In genomic region chr17:67125924-67126323, GRCh38 we compare ENCODE assay signal across 18 cellular contexts.
DNase-seq lines count a peak whose midpoint lies in the region; ATAC-seq and TF ChIP-seq lines count a peak whose summit lies in the region.
"Had no signal": no experiment of that assay in that cellular context is flagged by ENCODE, and none has a peak within 500 bp of the region (broad histone marks: within the 10 kb centered on the region; RNA-seq: fewer than 3 reads in every experiment).

No MANE protein-coding gene starts in this region.

- no peaks in the 10 kb centered on the region for H3K4me1 Mint-ChIP-seq in GM23338
- H3K4me1 Mint-ChIP-seq: H9 had no signal

- WGBS in body of pancreas, 2 donors = 44 to 48% methylated on average over 1 of the region's 1 CpG
- no CpG with 5 or more reads among the region's 1 CpG for WGBS in mesodermal cell (ENCODE audit: insufficient coverage in 2 of 2), 2 experiments

- H3K4me3 ChIP-seq in GM23338 (no peak overlapping the region), HUES48 (ENCODE audit: low read depth, low read length) (no peak overlapping the region), body of pancreas (no peak overlapping the region), mesodermal cell (ENCODE audit: extremely low read depth, insufficient read depth, low read length, poor library complexity, severe bottlenecking) (no peak overlapping the region), MM.1S (ENCODE audit: low read length) (no peak overlapping the region)
- H3K4me3 ChIP-seq: PC-9, SJSA1 had no signal

- H3K9me3 Mint-ChIP-seq in GM23338 = no peaks in the 10 kb centered on the region
- H3K9me3 Mint-ChIP-seq: CD4-positive, CD25-positive, alpha-beta regulatory T cell; H9 had no signal

- peak overlapping the region; percentile 64; the same call in 1 of the 2 replicates for H3K27ac Mint-ChIP-seq in GM23338
- H3K27ac Mint-ChIP-seq: B cell had no signal

- no peaks in the 10 kb centered on the region for H3F3A ChIP-seq in GM23338 (replicated peaks; ENCODE audit: low read depth)
- no peaks in the 10 kb centered on the region for H3F3A ChIP-seq in MM.1S (ENCODE audit: insufficient read depth, low read length)

- H3K27me3 ChIP-seq in GM23338 (ENCODE audit: insufficient read depth) = no peaks in the 10 kb centered on the region
- no peaks in the 10 kb centered on the region for H3K27me3 ChIP-seq in HUES48 (ENCODE audit: control insufficient read depth, insufficient read depth, low read length)
- H3K27me3 ChIP-seq in body of pancreas = no peaks in the 10 kb centered on the region
- no peaks in the 10 kb centered on the region for H3K27me3 ChIP-seq in MM.1S (replicated peaks; ENCODE audit: insufficient read depth, low read length)
- H3K27me3 ChIP-seq: SJSA1 had no signal

- H3K9ac ChIP-seq in HUES48 (ENCODE audit: low read depth, low read length) (no peak overlapping the region), MM.1S (ENCODE audit: low read length) (no peak overlapping the region)

- ATAC-seq in GM23338 (no peak), body of pancreas (peak; percentile 84), sciatic nerve (no peak), GM19324 (IDR thresholded peaks at IDR 0.05; ENCODE audit: low FRiP score, unreplicated experiment) (no peak)

- H2AFZ ChIP-seq in GM23338 (no peak overlapping the region), MM.1S (ENCODE audit: low read length) (no peak overlapping the region)
- H2AFZ ChIP-seq: PC-9 had no signal

- H3K36me3 ChIP-seq in GM23338 (ENCODE audit: insufficient read depth) (no peaks in the 10 kb centered on the region; the same call in 1 of the 2 replicates), HUES48 (ENCODE audit: control insufficient read depth, insufficient read depth, low read length) (peaks cover 45% of the 10 kb centered on the region), body of pancreas (replicated peaks in 1 of 2; ENCODE audit: insufficient read depth in 1 of 2, low read depth in 2 of 2) (peaks cover 0 to 3% of the 10 kb centered on the region in 2 donors), mesodermal cell (ENCODE audit: control insufficient read depth, insufficient read depth, low read length) (peaks cover 27% of the 10 kb centered on the region), MM.1S (replicated peaks; ENCODE audit: insufficient read depth, low read length) (peaks cover 2% of the 10 kb centered on the region; the same call in 1 of the 2 replicates)

- peaks cover 7% of the 10 kb centered on the region; the same call in 2 of the 3 replicates for H3K36me3 Mint-ChIP-seq in GM23338 (ENCODE audit: low read depth)

- H3K79me2 ChIP-seq in GM23338 (replicated peaks; ENCODE audit: insufficient read depth) (no peaks in the 10 kb centered on the region), MM.1S (ENCODE audit: low read length) (no peaks in the 10 kb centered on the region)

- H3K9me2 ChIP-seq in GM23338 (ENCODE audit: insufficient read depth) (no peaks in the 10 kb centered on the region), MM.1S (replicated peaks; ENCODE audit: insufficient read depth, low read length) (no peaks in the 10 kb centered on the region)

- DNase-seq in GM23338 (ENCODE audit: low spot score) = no peak
- peak in 3 of 4 donors; percentile 36 to 59 (median 38) for DNase-seq in body of pancreas
- no peak for DNase-seq in NCI-H226
- no peak for DNase-seq in MM.1S
- DNase-seq in sciatic nerve (ENCODE audit: low spot score) = no peak
- DNase-seq: Caco-2; CD4-positive, CD25-positive, alpha-beta regulatory T cell; EL; H9; NCI-H187 treated with DMSO at 0.1 percent for 48 hours; NCI-H446; NCI-H774; PC-9 had no signal

- H3K4me3 Mint-ChIP-seq in GM23338 = no peak overlapping the region
- H3K4me3 Mint-ChIP-seq: B cell; CD4-positive, CD25-positive, alpha-beta regulatory T cell; H9 had no signal

- TF ChIP-seq CTCF in GM23338 (conservative IDR thresholded peaks at IDR 0.05; ENCODE audit: low read depth in 2 of 2) = no peak
- no peak for TF ChIP-seq CTCF in body of pancreas (IDR thresholded peaks at IDR 0.05)
- no peak for TF ChIP-seq CTCF in MM.1S (IDR thresholded peaks at IDR 0.05; ENCODE audit: low read length)

- H3K9me3 ChIP-seq in HUES48 (ENCODE audit: control insufficient read depth, insufficient read depth, low read length) = no peaks in the 10 kb centered on the region
- H3K9me3 ChIP-seq in body of pancreas = no peaks in the 10 kb centered on the region
- no peaks in the 10 kb centered on the region for H3K9me3 ChIP-seq in mesodermal cell (ENCODE audit: control insufficient read depth, low read length)
- no peaks in the 10 kb centered on the region for H3K9me3 ChIP-seq in MM.1S (replicated peaks; ENCODE audit: insufficient read depth, low read length)
- H3K9me3 ChIP-seq: Caco-2, SJSA1 had no signal

- H3K27ac ChIP-seq in GM23338 (ENCODE audit: low read depth) (peak overlapping the region; percentile 23; the same call in 1 of the 2 replicates), HUES48 (ENCODE audit: low read depth, low read length) (peak overlapping the region; percentile 28), body of pancreas (peak overlapping the region; percentile 16 to 74 (median 49)), mesodermal cell (ENCODE audit: low read depth, low read length, severe bottlenecking) (peak overlapping the region; percentile 60), MM.1S (ENCODE audit: low read length) (no peak overlapping the region)
- H3K27ac ChIP-seq: PC-9, SJSA1 had no signal

- TF ChIP-seq POLR2A in body of pancreas (IDR thresholded peaks at IDR 0.05) = no peak

- H4K20me1 ChIP-seq in GM23338 (replicated peaks; ENCODE audit: insufficient read depth) (no peaks in the 10 kb centered on the region), MM.1S (ENCODE audit: insufficient read depth, low read length) (no peaks in the 10 kb centered on the region)

- H3K4me2 ChIP-seq in GM23338 = no peak overlapping the region
- no peak overlapping the region for H3K4me2 ChIP-seq in MM.1S (ENCODE audit: low read depth, low read length)
- H3K4me2 ChIP-seq: PC-9 had no signal

- H3K4me1 ChIP-seq in GM23338 (ENCODE audit: insufficient read depth) (no peaks in the 10 kb centered on the region), HUES48 (ENCODE audit: control insufficient read depth, insufficient read depth, low read length) (no peaks in the 10 kb centered on the region), body of pancreas (peaks cover 28% of the 10 kb centered on the region), mesodermal cell (ENCODE audit: control insufficient read depth, insufficient read depth, low read length, poor library complexity, severe bottlenecking) (peaks cover 17% of the 10 kb centered on the region), MM.1S (ENCODE audit: low read length) (no peaks in the 10 kb centered on the region)
- H3K4me1 ChIP-seq: Caco-2, SJSA1 had no signal

- H3K27me3 Mint-ChIP-seq in GM23338 (ENCODE audit: insufficient read depth, low read depth, poor library complexity) = no peaks in the 10 kb centered on the region
- H3K27me3 Mint-ChIP-seq: B cell; CD4-positive, CD25-positive, alpha-beta regulatory T cell had no signal

- intact Hi-C loops in body of pancreas (cut with DNase I) = no loop called here
- intact Hi-C loops in sciatic nerve (cut with DNase I) = no loop called here

TF ChIP-seq in GM23338, 12 proteins besides CTCF, POLR2A, EP300 and RAD21 (continues in another document):
- TF ChIP-seq EZH2 (IDR thresholded peaks at IDR 0.05; ENCODE audit: low read depth, unreplicated experiment) (no peak), ZNF331 (CRISPR knock-in tag; IDR thresholded peaks at IDR 0.05; ENCODE audit: low read depth) (no peak), POLR2AphosphoS5 (IDR thresholded peaks at IDR 0.05; ENCODE audit: low read depth) (no peak), ETS1 (IDR thresholded peaks at IDR 0.05) (no peak), JUNB (IDR thresholded peaks at IDR 0.05; ENCODE audit: unreplicated experiment) (no peak)
- TF ChIP-seq, protein P1, sequence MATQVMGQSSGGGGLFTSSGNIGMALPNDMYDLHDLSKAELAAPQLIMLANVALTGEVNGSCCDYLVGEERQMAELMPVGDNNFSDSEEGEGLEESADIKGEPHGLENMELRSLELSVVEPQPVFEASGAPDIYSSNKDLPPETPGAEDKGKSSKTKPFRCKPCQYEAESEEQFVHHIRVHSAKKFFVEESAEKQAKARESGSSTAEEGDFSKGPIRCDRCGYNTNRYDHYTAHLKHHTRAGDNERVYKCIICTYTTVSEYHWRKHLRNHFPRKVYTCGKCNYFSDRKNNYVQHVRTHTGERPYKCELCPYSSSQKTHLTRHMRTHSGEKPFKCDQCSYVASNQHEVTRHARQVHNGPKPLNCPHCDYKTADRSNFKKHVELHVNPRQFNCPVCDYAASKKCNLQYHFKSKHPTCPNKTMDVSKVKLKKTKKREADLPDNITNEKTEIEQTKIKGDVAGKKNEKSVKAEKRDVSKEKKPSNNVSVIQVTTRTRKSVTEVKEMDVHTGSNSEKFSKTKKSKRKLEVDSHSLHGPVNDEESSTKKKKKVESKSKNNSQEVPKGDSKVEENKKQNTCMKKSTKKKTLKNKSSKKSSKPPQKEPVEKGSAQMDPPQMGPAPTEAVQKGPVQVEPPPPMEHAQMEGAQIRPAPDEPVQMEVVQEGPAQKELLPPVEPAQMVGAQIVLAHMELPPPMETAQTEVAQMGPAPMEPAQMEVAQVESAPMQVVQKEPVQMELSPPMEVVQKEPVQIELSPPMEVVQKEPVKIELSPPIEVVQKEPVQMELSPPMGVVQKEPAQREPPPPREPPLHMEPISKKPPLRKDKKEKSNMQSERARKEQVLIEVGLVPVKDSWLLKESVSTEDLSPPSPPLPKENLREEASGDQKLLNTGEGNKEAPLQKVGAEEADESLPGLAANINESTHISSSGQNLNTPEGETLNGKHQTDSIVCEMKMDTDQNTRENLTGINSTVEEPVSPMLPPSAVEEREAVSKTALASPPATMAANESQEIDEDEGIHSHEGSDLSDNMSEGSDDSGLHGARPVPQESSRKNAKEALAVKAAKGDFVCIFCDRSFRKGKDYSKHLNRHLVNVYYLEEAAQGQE (IDR thresholded peaks at IDR 0.05; ENCODE audit: unreplicated experiment) = no peak

Comparison
In these comparisons a context has a peak if more than half of its experiments do, and no peak if none do; other contexts are left out.
1. DNase-seq: peak in body of pancreas (3 of 4); none in GM23338 (single experiment), NCI-H226 (single experiment), MM.1S (single experiment) and sciatic nerve (single experiment).